11 cellular contexts compared by ENCODE assay signal in genomic region chr18:8816233-8816632, GRCh38.
"Had no signal": no experiment of that assay in that cellular context is flagged by ENCODE, and none has a peak within 500 bp of the region (broad histone marks: within the 10 kb centered on the region; RNA-seq: fewer than 3 reads in every experiment).

No MANE protein-coding gene starts in this region.

- H3K4me1 Mint-ChIP-seq: activated CD8-positive, alpha-beta memory T cell treated with anti-CD3 and anti-CD28 coated beads, Interleukin-2, amount 10 ng/mL, durations not matched to agents 7 days and 5 days; natural killer cell had no signal

- H3K36me3 ChIP-seq: thyroid gland had no signal

- H3K4me1 ChIP-seq: lower lobe of right lung, psoas muscle, thyroid gland had no signal

- H3K9me3 Mint-ChIP-seq: activated naive CD4-positive, alpha-beta T cell treated with anti-CD3 and anti-CD28 coated beads, Interleukin-2, amount 50 U/mL, for 24 hours; activated T-cell treated with anti-CD3 and anti-CD28 coated beads, Interleukin-2, amount 50 U/mL, for 24 hours; natural killer cell had no signal

- DNase-seq: activated CD4-positive, alpha-beta T cell treated with anti-CD3 and anti-CD28 coated beads, Interleukin-2, amount 50 U/mL, for 48 hours; activated CD8-positive, alpha-beta memory T cell treated with anti-CD3 and anti-CD28 coated beads, Interleukin-2, amount 10 ng/mL, durations not matched to agents 7 days and 5 days; activated effector memory CD4-positive, alpha-beta T cell treated with Interleukin-2 at 50 U/mL for 16 hours; activated T-cell treated with anti-CD3 and anti-CD28 coated beads, Interleukin-2, amount 50 U/mL, for 24 hours; lower lobe of right lung; natural killer cell; psoas muscle; stimulated activated CD4-positive, alpha-beta T cell treated with anti-CD3 and anti-CD28 coated beads, Interleukin-15, amount 100 ng/mL, for 24 hours; thyroid gland had no signal

- H3K27me3 ChIP-seq: thyroid gland had no signal

- H3K4me3 ChIP-seq: lower lobe of right lung, psoas muscle, thyroid gland had no signal

- H3K27ac Mint-ChIP-seq: activated CD8-positive, alpha-beta memory T cell treated with anti-CD3 and anti-CD28 coated beads, Interleukin-2, amount 10 ng/mL, durations not matched to agents 7 days and 5 days; activated naive CD4-positive, alpha-beta T cell treated with anti-CD3 and anti-CD28 coated beads, Interleukin-2, amount 50 U/mL, for 24 hours; activated T-cell treated with anti-CD3 and anti-CD28 coated beads, Interleukin-2, amount 50 U/mL, for 24 hours; natural killer cell had no signal

- H3K4me3 Mint-ChIP-seq: activated CD8-positive, alpha-beta memory T cell treated with anti-CD3 and anti-CD28 coated beads, Interleukin-2, amount 10 ng/mL, durations not matched to agents 7 days and 5 days; activated naive CD4-positive, alpha-beta T cell treated with anti-CD3 and anti-CD28 coated beads, Interleukin-2, amount 50 U/mL, for 24 hours; activated T-cell treated with anti-CD3 and anti-CD28 coated beads, Interleukin-2, amount 50 U/mL, for 24 hours; natural killer cell had no signal

- ATAC-seq: activated CD4-positive, CD25-positive, alpha-beta regulatory T cell treated with anti-CD3 and anti-CD28 coated beads, Interleukin-2, amount 50 U/mL, for 24 hours; activated CD8-positive, alpha-beta memory T cell treated with anti-CD3 and anti-CD28 coated beads, Interleukin-2, amount 10 ng/mL, durations not matched to agents 7 days and 5 days; lower lobe of right lung; natural killer cell had no signal

- H3K9me3 ChIP-seq: lower lobe of right lung, psoas muscle, thyroid gland had no signal

- H3K36me3 Mint-ChIP-seq: activated CD8-positive, alpha-beta memory T cell treated with anti-CD3 and anti-CD28 coated beads, Interleukin-2, amount 10 ng/mL, durations not matched to agents 7 days and 5 days; activated naive CD4-positive, alpha-beta T cell treated with anti-CD3 and anti-CD28 coated beads, Interleukin-2, amount 50 U/mL, for 24 hours; natural killer cell had no signal

- H3K27ac ChIP-seq: lower lobe of right lung, psoas muscle, thyroid gland had no signal

- H3K27me3 Mint-ChIP-seq: activated naive CD4-positive, alpha-beta T cell treated with anti-CD3 and anti-CD28 coated beads, Interleukin-2, amount 50 U/mL, for 24 hours; activated T-cell treated with anti-CD3 and anti-CD28 coated beads, Interleukin-2, amount 50 U/mL, for 24 hours had no signal
